Comparison of ENCODE assay signal across 1 cellular context in the genomic region with DNA sequence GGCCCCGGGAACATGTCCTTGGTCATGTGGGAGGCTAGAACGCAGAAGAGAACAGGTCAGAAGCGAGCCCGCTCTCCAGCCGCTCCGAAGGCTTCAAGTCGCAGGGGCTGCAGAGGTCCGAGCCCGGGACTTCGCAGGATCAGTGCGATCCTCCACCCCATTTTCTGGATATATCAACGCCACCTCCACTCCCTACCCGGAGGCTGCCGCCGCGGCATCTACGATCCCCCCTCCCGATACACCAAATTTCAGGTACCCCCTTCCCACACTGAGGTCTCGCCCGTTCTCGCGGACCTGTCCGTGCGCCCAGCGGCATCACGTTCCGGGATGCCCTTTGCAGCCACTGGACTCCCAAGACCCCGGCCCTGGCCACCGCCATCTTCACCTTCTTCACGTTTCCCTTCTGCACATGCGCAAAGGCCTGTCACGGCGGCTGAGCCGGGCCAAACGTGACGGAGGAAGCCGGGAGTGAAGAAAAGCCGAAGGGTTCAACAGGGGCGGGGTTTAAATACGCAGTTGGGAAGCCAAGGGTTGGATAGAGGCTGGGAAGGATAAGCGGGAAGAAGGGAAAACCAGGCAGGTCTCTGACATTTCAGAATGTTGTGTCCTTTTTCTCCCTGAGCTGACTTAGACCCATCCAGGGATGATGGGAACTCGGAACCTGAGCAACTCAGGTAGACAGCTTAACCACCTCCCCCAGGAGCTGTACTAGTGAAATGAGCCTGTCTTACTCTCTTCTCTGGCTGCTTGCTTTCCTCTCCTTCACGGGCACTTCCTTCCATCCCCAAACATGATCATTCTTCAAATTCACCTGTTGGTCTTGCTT.
TF ChIP-seq lines count a peak whose summit lies in the region.

A gene (minus strand): TSS at position 399 of the 826 bp plus-strand sequence. CDS start 20 bp downstream, at position 379.

TF ChIP-seq in HepG2, 621 proteins besides CTCF, POLR2A, EP300 and RAD21 (continued from another document and continues in another):
- TF ChIP-seq ZNF589 (CRISPR knock-in tag; conservative IDR thresholded peaks at IDR 0.05) (no peak), HMG20A (CRISPR knock-in tag; IDR thresholded peaks at IDR 0.05; ENCODE audit: borderline replicate concordance) (no peak), TBX3 (IDR thresholded peaks at IDR 0.05; ENCODE audit: borderline replicate concordance) (no peak), ZNF782 (CRISPR knock-in tag; IDR thresholded peaks at IDR 0.05; ENCODE audit: borderline replicate concordance) (no peak), ELF3 (CRISPR knock-in tag; IDR thresholded peaks at IDR 0.05) (0 out of 2 replicates have a peak, but pooled peaks have one; percentile 12), ISL2 (CRISPR knock-in tag; IDR thresholded peaks at IDR 0.05) (no peak), PLRG1 (conservative IDR thresholded peaks at IDR 0.05) (no peak), ZNF552 (CRISPR knock-in tag; IDR thresholded peaks at IDR 0.05; ENCODE audit: borderline replicate concordance) (no peak), GLI4 (CRISPR knock-in tag; IDR thresholded peaks at IDR 0.05; ENCODE audit: borderline replicate concordance) (no peak), SMAD9 (CRISPR knock-in tag; IDR thresholded peaks at IDR 0.05) (no peak), U2AF1 (optimal IDR thresholded peaks at IDR 0.05; ENCODE audit: low read depth, low read length) (peak; percentile 21), HDAC2 (CRISPR knock-in tag; IDR thresholded peaks at IDR 0.05) (no peak), ZNF878 (CRISPR knock-in tag; IDR thresholded peaks at IDR 0.05) (no peak), XBP1 (CRISPR knock-in tag; IDR thresholded peaks at IDR 0.05) (no peak), ZNF562 (CRISPR knock-in tag; IDR thresholded peaks at IDR 0.05; ENCODE audit: borderline replicate concordance) (no peak), MEIS2 (CRISPR knock-in tag; IDR thresholded peaks at IDR 0.05) (no peak), ZNF530 (CRISPR knock-in tag; IDR thresholded peaks at IDR 0.05; ENCODE audit: low read depth) (no peak), ZNF792 (CRISPR knock-in tag; IDR thresholded peaks at IDR 0.05) (0 out of 2 replicates have a peak, but pooled peaks have one; percentile 18), FOSL2 (CRISPR knock-in tag; IDR thresholded peaks at IDR 0.05) (no peak; the same call in 1 of the 2 replicates), SP2 (CRISPR knock-in tag; IDR thresholded peaks at IDR 0.05) (no peak), ZNF569 (CRISPR knock-in tag; IDR thresholded peaks at IDR 0.05; ENCODE audit: borderline replicate concordance) (no peak), SRF (IDR thresholded peaks at IDR 0.05; ENCODE audit: low read depth, low read length) (no peak), ISX (CRISPR knock-in tag; conservative IDR thresholded peaks at IDR 0.05) (no peak), RFX1 (IDR thresholded peaks at IDR 0.05) (no peak), ZNF660 (CRISPR knock-in tag; IDR thresholded peaks at IDR 0.05; ENCODE audit: borderline replicate concordance, low read depth) (no peak), MTA1 (CRISPR knock-in tag; IDR thresholded peaks at IDR 0.05; ENCODE audit: borderline replicate concordance) (no peak), ZFP90 (CRISPR knock-in tag; IDR thresholded peaks at IDR 0.05; ENCODE audit: borderline replicate concordance) (no peak), TARDBP (CRISPR knock-in tag; IDR thresholded peaks at IDR 0.05) (peak; percentile 60; the same call in 1 of the 2 replicates), NR2F1 (CRISPR knock-in tag; IDR thresholded peaks at IDR 0.05) (no peak), MAF1 (CRISPR knock-in tag; IDR thresholded peaks at IDR 0.05; ENCODE audit: borderline replicate concordance) (no peak), TEAD2 (CRISPR knock-in tag; IDR thresholded peaks at IDR 0.05) (no peak), RXRB (CRISPR knock-in tag; IDR thresholded peaks at IDR 0.05; ENCODE audit: borderline replicate concordance) (0 out of 2 replicates have a peak, but pooled peaks have one; percentile 25), TEAD3 (CRISPR knock-in tag; optimal IDR thresholded peaks at IDR 0.05; ENCODE audit: borderline replicate concordance) (no peak), ZMYM3 (CRISPR knock-in tag; IDR thresholded peaks at IDR 0.05) (peak; percentile 82), ETV6 (CRISPR knock-in tag; conservative IDR thresholded peaks at IDR 0.05) (no peak), THYN1 (CRISPR knock-in tag; IDR thresholded peaks at IDR 0.05; ENCODE audit: borderline replicate concordance, low read depth) (no peak), RBM39 (IDR thresholded peaks at IDR 0.05; ENCODE audit: low read depth, low read length, poor library complexity, severe bottlenecking) (peak; percentile 53), ZNF546 (CRISPR knock-in tag; conservative IDR thresholded peaks at IDR 0.05) (peak; percentile 67; the same call in 1 of the 2 replicates), GATAD2A (CRISPR knock-in tag; IDR thresholded peaks at IDR 0.05) (no peak), ARNT2 (CRISPR knock-in tag; IDR thresholded peaks at IDR 0.05; ENCODE audit: low read depth) (peak; percentile 25; the same call in 1 of the 2 replicates), MYNN (CRISPR knock-in tag; IDR thresholded peaks at IDR 0.05; ENCODE audit: low read depth) (no peak; the same call in 1 of the 2 replicates), EEA1 (CRISPR knock-in tag; IDR thresholded peaks at IDR 0.05; ENCODE audit: borderline replicate concordance) (no peak), HOXA9 (CRISPR knock-in tag; IDR thresholded peaks at IDR 0.05; ENCODE audit: borderline replicate concordance) (no peak), NR2C2 (CRISPR knock-in tag; IDR thresholded peaks at IDR 0.05; ENCODE audit: borderline replicate concordance) (no peak), PHF8 (CRISPR knock-in tag; IDR thresholded peaks at IDR 0.05) (peak; percentile 92), KLF15 (CRISPR knock-in tag; IDR thresholded peaks at IDR 0.05; ENCODE audit: borderline replicate concordance) (no peak)
- TF ChIP-seq, protein P1, sequence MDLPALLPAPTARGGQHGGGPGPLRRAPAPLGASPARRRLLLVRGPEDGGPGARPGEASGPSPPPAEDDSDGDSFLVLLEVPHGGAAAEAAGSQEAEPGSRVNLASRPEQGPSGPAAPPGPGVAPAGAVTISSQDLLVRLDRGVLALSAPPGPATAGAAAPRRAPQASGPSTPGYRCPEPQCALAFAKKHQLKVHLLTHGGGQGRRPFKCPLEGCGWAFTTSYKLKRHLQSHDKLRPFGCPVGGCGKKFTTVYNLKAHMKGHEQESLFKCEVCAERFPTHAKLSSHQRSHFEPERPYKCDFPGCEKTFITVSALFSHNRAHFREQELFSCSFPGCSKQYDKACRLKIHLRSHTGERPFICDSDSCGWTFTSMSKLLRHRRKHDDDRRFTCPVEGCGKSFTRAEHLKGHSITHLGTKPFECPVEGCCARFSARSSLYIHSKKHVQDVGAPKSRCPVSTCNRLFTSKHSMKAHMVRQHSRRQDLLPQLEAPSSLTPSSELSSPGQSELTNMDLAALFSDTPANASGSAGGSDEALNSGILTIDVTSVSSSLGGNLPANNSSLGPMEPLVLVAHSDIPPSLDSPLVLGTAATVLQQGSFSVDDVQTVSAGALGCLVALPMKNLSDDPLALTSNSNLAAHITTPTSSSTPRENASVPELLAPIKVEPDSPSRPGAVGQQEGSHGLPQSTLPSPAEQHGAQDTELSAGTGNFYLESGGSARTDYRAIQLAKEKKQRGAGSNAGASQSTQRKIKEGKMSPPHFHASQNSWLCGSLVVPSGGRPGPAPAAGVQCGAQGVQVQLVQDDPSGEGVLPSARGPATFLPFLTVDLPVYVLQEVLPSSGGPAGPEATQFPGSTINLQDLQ (CRISPR knock-in tag; IDR thresholded peaks at IDR 0.05) = peak; percentile 80; the same call in 1 of the 2 replicates
- TF ChIP-seq, protein P2, sequence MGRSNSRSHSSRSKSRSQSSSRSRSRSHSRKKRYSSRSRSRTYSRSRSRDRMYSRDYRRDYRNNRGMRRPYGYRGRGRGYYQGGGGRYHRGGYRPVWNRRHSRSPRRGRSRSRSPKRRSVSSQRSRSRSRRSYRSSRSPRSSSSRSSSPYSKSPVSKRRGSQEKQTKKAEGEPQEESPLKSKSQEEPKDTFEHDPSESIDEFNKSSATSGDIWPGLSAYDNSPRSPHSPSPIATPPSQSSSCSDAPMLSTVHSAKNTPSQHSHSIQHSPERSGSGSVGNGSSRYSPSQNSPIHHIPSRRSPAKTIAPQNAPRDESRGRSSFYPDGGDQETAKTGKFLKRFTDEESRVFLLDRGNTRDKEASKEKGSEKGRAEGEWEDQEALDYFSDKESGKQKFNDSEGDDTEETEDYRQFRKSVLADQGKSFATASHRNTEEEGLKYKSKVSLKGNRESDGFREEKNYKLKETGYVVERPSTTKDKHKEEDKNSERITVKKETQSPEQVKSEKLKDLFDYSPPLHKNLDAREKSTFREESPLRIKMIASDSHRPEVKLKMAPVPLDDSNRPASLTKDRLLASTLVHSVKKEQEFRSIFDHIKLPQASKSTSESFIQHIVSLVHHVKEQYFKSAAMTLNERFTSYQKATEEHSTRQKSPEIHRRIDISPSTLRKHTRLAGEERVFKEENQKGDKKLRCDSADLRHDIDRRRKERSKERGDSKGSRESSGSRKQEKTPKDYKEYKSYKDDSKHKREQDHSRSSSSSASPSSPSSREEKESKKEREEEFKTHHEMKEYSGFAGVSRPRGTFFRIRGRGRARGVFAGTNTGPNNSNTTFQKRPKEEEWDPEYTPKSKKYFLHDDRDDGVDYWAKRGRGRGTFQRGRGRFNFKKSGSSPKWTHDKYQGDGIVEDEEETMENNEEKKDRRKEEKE (IDR thresholded peaks at IDR 0.05) = no peak
- TF ChIP-seq, protein P3, sequence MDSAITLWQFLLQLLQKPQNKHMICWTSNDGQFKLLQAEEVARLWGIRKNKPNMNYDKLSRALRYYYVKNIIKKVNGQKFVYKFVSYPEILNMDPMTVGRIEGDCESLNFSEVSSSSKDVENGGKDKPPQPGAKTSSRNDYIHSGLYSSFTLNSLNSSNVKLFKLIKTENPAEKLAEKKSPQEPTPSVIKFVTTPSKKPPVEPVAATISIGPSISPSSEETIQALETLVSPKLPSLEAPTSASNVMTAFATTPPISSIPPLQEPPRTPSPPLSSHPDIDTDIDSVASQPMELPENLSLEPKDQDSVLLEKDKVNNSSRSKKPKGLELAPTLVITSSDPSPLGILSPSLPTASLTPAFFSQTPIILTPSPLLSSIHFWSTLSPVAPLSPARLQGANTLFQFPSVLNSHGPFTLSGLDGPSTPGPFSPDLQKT (CRISPR knock-in tag; IDR thresholded peaks at IDR 0.05; ENCODE audit: borderline replicate concordance) = no peak
- TF ChIP-seq, protein P4, sequence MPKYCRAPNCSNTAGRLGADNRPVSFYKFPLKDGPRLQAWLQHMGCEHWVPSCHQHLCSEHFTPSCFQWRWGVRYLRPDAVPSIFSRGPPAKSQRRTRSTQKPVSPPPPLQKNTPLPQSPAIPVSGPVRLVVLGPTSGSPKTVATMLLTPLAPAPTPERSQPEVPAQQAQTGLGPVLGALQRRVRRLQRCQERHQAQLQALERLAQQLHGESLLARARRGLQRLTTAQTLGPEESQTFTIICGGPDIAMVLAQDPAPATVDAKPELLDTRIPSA (CRISPR knock-in tag; IDR thresholded peaks at IDR 0.05; ENCODE audit: borderline replicate concordance) = no peak
- TF ChIP-seq, protein P5, sequence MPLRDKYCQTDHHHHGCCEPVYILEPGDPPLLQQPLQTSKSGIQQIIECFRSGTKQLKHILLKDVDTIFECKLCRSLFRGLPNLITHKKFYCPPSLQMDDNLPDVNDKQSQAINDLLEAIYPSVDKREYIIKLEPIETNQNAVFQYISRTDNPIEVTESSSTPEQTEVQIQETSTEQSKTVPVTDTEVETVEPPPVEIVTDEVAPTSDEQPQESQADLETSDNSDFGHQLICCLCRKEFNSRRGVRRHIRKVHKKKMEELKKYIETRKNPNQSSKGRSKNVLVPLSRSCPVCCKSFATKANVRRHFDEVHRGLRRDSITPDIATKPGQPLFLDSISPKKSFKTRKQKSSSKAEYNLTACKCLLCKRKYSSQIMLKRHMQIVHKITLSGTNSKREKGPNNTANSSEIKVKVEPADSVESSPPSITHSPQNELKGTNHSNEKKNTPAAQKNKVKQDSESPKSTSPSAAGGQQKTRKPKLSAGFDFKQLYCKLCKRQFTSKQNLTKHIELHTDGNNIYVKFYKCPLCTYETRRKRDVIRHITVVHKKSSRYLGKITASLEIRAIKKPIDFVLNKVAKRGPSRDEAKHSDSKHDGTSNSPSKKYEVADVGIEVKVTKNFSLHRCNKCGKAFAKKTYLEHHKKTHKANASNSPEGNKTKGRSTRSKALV (CRISPR knock-in tag; IDR thresholded peaks at IDR 0.05) = no peak
- TF ChIP-seq, protein P6, sequence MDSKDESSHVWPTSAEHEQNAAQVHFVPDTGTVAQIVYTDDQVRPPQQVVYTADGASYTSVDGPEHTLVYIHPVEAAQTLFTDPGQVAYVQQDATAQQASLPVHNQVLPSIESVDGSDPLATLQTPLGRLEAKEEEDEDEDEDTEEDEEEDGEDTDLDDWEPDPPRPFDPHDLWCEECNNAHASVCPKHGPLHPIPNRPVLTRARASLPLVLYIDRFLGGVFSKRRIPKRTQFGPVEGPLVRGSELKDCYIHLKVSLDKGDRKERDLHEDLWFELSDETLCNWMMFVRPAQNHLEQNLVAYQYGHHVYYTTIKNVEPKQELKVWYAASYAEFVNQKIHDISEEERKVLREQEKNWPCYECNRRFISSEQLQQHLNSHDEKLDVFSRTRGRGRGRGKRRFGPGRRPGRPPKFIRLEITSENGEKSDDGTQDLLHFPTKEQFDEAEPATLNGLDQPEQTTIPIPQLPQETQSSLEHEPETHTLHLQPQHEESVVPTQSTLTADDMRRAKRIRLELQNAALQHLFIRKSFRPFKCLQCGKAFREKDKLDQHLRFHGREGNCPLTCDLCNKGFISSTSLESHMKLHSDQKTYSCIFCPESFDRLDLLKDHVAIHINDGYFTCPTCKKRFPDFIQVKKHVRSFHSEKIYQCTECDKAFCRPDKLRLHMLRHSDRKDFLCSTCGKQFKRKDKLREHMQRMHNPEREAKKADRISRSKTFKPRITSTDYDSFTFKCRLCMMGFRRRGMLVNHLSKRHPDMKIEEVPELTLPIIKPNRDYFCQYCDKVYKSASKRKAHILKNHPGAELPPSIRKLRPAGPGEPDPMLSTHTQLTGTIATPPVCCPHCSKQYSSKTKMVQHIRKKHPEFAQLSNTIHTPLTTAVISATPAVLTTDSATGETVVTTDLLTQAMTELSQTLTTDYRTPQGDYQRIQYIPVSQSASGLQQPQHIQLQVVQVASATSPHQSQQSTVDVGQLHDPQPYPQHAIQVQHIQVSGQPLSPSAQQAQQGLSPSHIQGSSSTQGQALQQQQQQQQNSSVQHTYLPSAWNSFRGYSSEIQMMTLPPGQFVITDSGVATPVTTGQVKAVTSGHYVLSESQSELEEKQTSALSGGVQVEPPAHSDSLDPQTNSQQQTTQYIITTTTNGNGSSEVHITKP (CRISPR knock-in tag; IDR thresholded peaks at IDR 0.05; ENCODE audit: low read depth) = peak; percentile 75; the same call in 1 of the 2 replicates
- TF ChIP-seq, protein P7, sequence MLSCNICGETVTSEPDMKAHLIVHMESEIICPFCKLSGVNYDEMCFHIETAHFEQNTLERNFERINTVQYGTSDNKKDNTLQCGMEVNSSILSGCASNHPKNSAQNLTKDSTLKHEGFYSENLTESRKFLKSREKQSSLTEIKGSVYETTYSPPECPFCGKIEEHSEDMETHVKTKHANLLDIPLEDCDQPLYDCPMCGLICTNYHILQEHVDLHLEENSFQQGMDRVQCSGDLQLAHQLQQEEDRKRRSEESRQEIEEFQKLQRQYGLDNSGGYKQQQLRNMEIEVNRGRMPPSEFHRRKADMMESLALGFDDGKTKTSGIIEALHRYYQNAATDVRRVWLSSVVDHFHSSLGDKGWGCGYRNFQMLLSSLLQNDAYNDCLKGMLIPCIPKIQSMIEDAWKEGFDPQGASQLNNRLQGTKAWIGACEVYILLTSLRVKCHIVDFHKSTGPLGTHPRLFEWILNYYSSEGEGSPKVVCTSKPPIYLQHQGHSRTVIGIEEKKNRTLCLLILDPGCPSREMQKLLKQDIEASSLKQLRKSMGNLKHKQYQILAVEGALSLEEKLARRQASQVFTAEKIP (CRISPR knock-in tag; IDR thresholded peaks at IDR 0.05; ENCODE audit: borderline replicate concordance) = no peak
